28 cellular contexts compared by ENCODE assay signal in the genomic region with DNA sequence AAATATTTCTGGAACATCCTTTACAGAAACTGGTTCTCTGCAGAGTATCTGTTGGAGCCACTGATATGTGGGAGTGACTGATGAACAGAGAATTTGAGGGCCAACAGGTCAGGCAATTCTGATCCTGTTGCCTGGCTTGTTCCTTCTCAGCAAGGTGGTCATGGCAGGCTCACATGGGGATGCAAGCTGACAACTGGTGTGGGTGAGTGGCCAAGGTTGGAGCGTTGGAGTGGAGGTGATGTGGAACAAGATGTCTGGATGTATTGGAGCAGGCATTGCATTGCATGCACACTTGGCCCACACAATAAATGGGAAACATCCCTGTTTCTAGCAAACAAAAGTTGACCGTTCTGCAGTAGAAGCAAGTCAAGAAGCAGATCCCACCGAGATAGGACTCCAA.
"Had no signal": no experiment of that assay in that cellular context is flagged by ENCODE, and none has a peak within 500 bp of the region (broad histone marks: within the 10 kb centered on the region; RNA-seq: fewer than 3 reads in every experiment).

No MANE protein-coding gene starts in this region.

- H3K27ac Mint-ChIP-seq: immature natural killer cell; mesothelial cell of epicardium; naive thymus-derived CD4-positive, alpha-beta T cell; natural killer cell treated with Interleukin-12 subunit alpha and Interleukin-12 subunit beta and Interleukin-15 and Interleukin-18, amount 100 ng/mL, for 72 hours; stimulated activated naive B cell treated with anti-CD40 and anti-IgM and Interleukin-4, amounts not matched to agents 10 μg/mL and 1 μg/mL and 100 μg/mL, for 72 hours had no signal

- H3K4me1 Mint-ChIP-seq: immature natural killer cell; mesothelial cell of epicardium; naive thymus-derived CD4-positive, alpha-beta T cell; stimulated activated naive B cell treated with anti-CD40 and anti-IgM and Interleukin-4, amounts not matched to agents 10 μg/mL and 1 μg/mL and 100 μg/mL, for 72 hours had no signal

- ATAC-seq: left colon; left lung; lower lobe of right lung; naive thymus-derived CD4-positive, alpha-beta T cell; natural killer cell treated with Interleukin-12 subunit alpha and Interleukin-12 subunit beta and Interleukin-15 and Interleukin-18, amount 100 ng/mL, for 72 hours; pancreas; right cardiac atrium; sciatic nerve; stimulated activated naive B cell treated with anti-CD40 and anti-IgM and Interleukin-4, amounts not matched to agents 10 μg/mL and 1 μg/mL and 100 μg/mL, for 72 hours; stimulated activated naive CD8-positive, alpha-beta T cell treated with anti-CD3 and anti-CD28 coated beads, Interleukin-15, Interleukin-2, amounts not matched to agents 100 U/mL and 50 U/mL, for 24 hours; upper lobe of right lung had no signal

- H3K27ac ChIP-seq: left lung, lower lobe of right lung, pancreas, prostate gland, skin epidermis, stomach, testis, thyroid gland, transverse colon, upper lobe of right lung had no signal

- H3K36me3 ChIP-seq: left lung, lower lobe of right lung, pancreas, prostate gland, stomach, thyroid gland, transverse colon, upper lobe of right lung had no signal

- H3K9me3 ChIP-seq: pancreas, prostate gland, testis, thyroid gland, transverse colon, upper lobe of right lung had no signal

- H3K4me3 ChIP-seq: left lung, lower lobe of right lung, pancreas, prostate gland, skin epidermis, stomach, testis, thyroid gland, transverse colon, upper lobe of right lung had no signal

- H3K4me1 ChIP-seq: left lung, lower lobe of right lung, pancreas, prostate gland, stomach, testis, thyroid gland, transverse colon, upper lobe of right lung had no signal

- H3K4me3 Mint-ChIP-seq: immature natural killer cell; mesothelial cell of epicardium; naive thymus-derived CD4-positive, alpha-beta T cell; natural killer cell treated with Interleukin-12 subunit alpha and Interleukin-12 subunit beta and Interleukin-15 and Interleukin-18, amount 100 ng/mL, for 72 hours; stimulated activated naive B cell treated with anti-CD40 and anti-IgM and Interleukin-4, amounts not matched to agents 10 μg/mL and 1 μg/mL and 100 μg/mL, for 72 hours had no signal

- H3K27me3 Mint-ChIP-seq: stimulated activated naive B cell treated with anti-CD40 and anti-IgM and Interleukin-4, amounts not matched to agents 10 μg/mL and 1 μg/mL and 100 μg/mL, for 72 hours had no signal

- DNase-seq: hypothalamus; immature natural killer cell; kidney; left colon; left lung; lower lobe of right lung; mesendoderm; naive thymus-derived CD4-positive, alpha-beta T cell; pancreas; posterior cingulate gyrus; retina; right cardiac atrium; stimulated activated CD4-positive, alpha-beta T cell treated with anti-CD3 and anti-CD28 coated beads, Interleukin-12 subunit alpha, Interleukin-12 subunit beta, amount 100 ng/mL, for 4 hours; stimulated activated CD4-positive, alpha-beta T cell treated with anti-CD3 and anti-CD28 coated beads, Interleukin-15, amount 100 ng/mL, for 24 hours; stimulated activated CD4-positive, alpha-beta T cell treated with anti-CD3 and anti-CD28 coated beads, Interleukin-2, amount 100 ng/mL, for 24 hours; stimulated activated CD4-positive, alpha-beta T cell treated with anti-CD3 and anti-CD28 coated beads, Interleukin-4, amount 100 ng/mL, for 1 hour; stimulated activated naive B cell treated with anti-CD40 and anti-IgM and Interleukin-4, amounts not matched to agents 10 μg/mL and 1 μg/mL and 100 μg/mL, for 72 hours; stimulated activated naive CD8-positive, alpha-beta T cell treated with anti-CD3 and anti-CD28 coated beads, Interleukin-15, Interleukin-2, amounts not matched to agents 100 U/mL and 50 U/mL, for 24 hours; stomach; testis; thyroid gland; transverse colon; upper lobe of right lung had no signal

- H3K36me3 Mint-ChIP-seq: immature natural killer cell; mesothelial cell of epicardium; naive thymus-derived CD4-positive, alpha-beta T cell; natural killer cell treated with Interleukin-12 subunit alpha and Interleukin-12 subunit beta and Interleukin-15 and Interleukin-18, amount 100 ng/mL, for 72 hours; stimulated activated naive B cell treated with anti-CD40 and anti-IgM and Interleukin-4, amounts not matched to agents 10 μg/mL and 1 μg/mL and 100 μg/mL, for 72 hours had no signal

- H3K27me3 ChIP-seq: left lung, pancreas, stomach, testis, thyroid gland, transverse colon, upper lobe of right lung had no signal
